8 cellular contexts compared by ENCODE assay signal in genomic region chr4:153573881-153574807, GRCh38.
DNase-seq lines count a peak whose midpoint lies in the region; ATAC-seq and TF ChIP-seq lines count a peak whose summit lies in the region.

No MANE protein-coding gene starts in this region.

- no peak overlapping the region for H3K4me3 Mint-ChIP-seq in activated T-helper 2 cell treated with anti-CD3 and anti-CD28 coated beads, Interferon-gamma antibody, Interleukin-2, Interleukin-4, amounts not matched to agents 10 μg/mL and 5 μg/mL and 100 μg/mL, durations not matched to agents 14 hours and 24 hours and 36 hours (ENCODE audit: low read depth)

- DNase-seq in NCI-H2227 (lab: John Stamatoyannopoulos, UW; ENCODE audit: unreplicated experiment) (peak; percentile 26), NCI-H2227 treated with DMSO at 0.1 percent for 48 hours (lab: John Stamatoyannopoulos, UW) (no peak), OCI-LY7 (ENCODE audit: low spot score) (peak; percentile 83), foreskin melanocyte (peak; percentile 81), psoas muscle (peak; percentile 37 to 74), iPS-NIHi11 (ENCODE audit: low spot score) (no peak)
- peak; percentile 55 for DNase-seq in activated T-helper 2 cell treated with anti-CD3 and anti-CD28 coated beads, Interferon-gamma antibody, Interleukin-2, Interleukin-4, amounts not matched to agents 10 μg/mL and 5 μg/mL and 100 μg/mL, durations not matched to agents 14 hours and 24 hours and 36 hours (ENCODE audit: low spot score)

- intact Hi-C loops in OCI-LY7 (cut with micrococcal nuclease; ENCODE audit: unreplicated experiment) = loop anchor here (1.0 kb wide), 3 partner anchors 107 to 230 kb away; partner anchors contain the start of gene MND1
- intact Hi-C loops in activated T-helper 2 cell treated with anti-CD3 and anti-CD28 coated beads, Interferon-gamma antibody, Interleukin-2, Interleukin-4, amounts not matched to agents 10 μg/mL and 5 μg/mL and 100 μg/mL, durations not matched to agents 14 hours and 24 hours and 36 hours (cut with micrococcal nuclease) = loop anchor here (1.0 to 10.0 kb wide), 8 partner anchors 52 to 431 kb away; partner anchors contain the start of genes MND1 and TMEM131L
- intact Hi-C loops in psoas muscle (cut with DNase I) = loop anchor here (1.0 to 10.0 kb wide), 3 partner anchors 139 to 229 kb away; partner anchors contain the start of gene MND1 (in 1 of the 2)

- no peaks in the 10 kb centered on the region for H3K27me3 Mint-ChIP-seq in activated T-helper 2 cell treated with anti-CD3 and anti-CD28 coated beads, Interferon-gamma antibody, Interleukin-2, Interleukin-4, amounts not matched to agents 10 μg/mL and 5 μg/mL and 100 μg/mL, durations not matched to agents 14 hours and 24 hours and 36 hours (ENCODE audit: low read depth)

- no peaks in the 10 kb centered on the region for H3K9me3 ChIP-seq in OCI-LY7 (ENCODE audit: low read length)
- H3K9me3 ChIP-seq in psoas muscle = no peaks in the 10 kb centered on the region

- H3K4me1 Mint-ChIP-seq in activated T-helper 2 cell treated with anti-CD3 and anti-CD28 coated beads, Interferon-gamma antibody, Interleukin-2, Interleukin-4, amounts not matched to agents 10 μg/mL and 5 μg/mL and 100 μg/mL, durations not matched to agents 14 hours and 24 hours and 36 hours (ENCODE audit: low read depth) = peaks cover 57% of the 10 kb centered on the region

- POLR2A ChIA-PET in OCI-LY7 (lab: Charles Lee) = interaction anchor here (0.6 to 1.7 kb wide), 23 partner anchors 8 to 1123 kb away, joined by 3 to 10 read pairs (median 4); partner anchors contain the start of genes MND1 and TMEM131L

- 36 to 63% (median 43%) methylated on average over 4 of the region's 4 CpGs for WGBS in psoas muscle, 3 donors

- H3K4me2 ChIP-seq in OCI-LY7 (ENCODE audit: low read length) = peak overlapping the region; percentile 77

- TSS peak; percentile 8 for BruUV-seq in OCI-LY7 (replicated peaks; lab: Mats Ljungman, UMichigan)

- H3K27ac ChIP-seq in OCI-LY7 (ENCODE audit: low read depth, low read length, poor library complexity, severe bottlenecking) (peak overlapping the region; percentile 85), psoas muscle (peak overlapping the region; percentile 92)

- H3K4me3 ChIP-seq in OCI-LY7 (ENCODE audit: low read depth, low read length, poor library complexity, severe bottlenecking) = peak overlapping the region; percentile 42
- H3K4me3 ChIP-seq in psoas muscle = no peak overlapping the region

- peak overlapping the region; percentile 20 for H3K27ac Mint-ChIP-seq in activated T-helper 2 cell treated with anti-CD3 and anti-CD28 coated beads, Interferon-gamma antibody, Interleukin-2, Interleukin-4, amounts not matched to agents 10 μg/mL and 5 μg/mL and 100 μg/mL, durations not matched to agents 14 hours and 24 hours and 36 hours

- 0 out of 2 replicates have a peak, but pooled peaks cover 4% of the 10 kb centered on the region for H4K20me1 ChIP-seq in OCI-LY7 (ENCODE audit: insufficient read depth, low read length)

- no peak overlapping the region for H2AFZ ChIP-seq in OCI-LY7 (ENCODE audit: low read length)

- peak; percentile 37 for ATAC-seq in HG02938 (IDR thresholded peaks at IDR 0.05; ENCODE audit: unreplicated experiment)
- peak; percentile 80 to 91 (median 88) for ATAC-seq in psoas muscle

- peaks cover 93% of the 10 kb centered on the region for H3K79me2 ChIP-seq in OCI-LY7 (ENCODE audit: insufficient read depth, low read depth, low read length)

- H3K9me2 ChIP-seq in OCI-LY7 (ENCODE audit: insufficient read depth, low read length) = no peaks in the 10 kb centered on the region

- H3K27me3 ChIP-seq in psoas muscle (ENCODE audit: insufficient read depth in 3 of 3, low read length in 2 of 3) = no peaks in the 10 kb centered on the region

- CTCF ChIA-PET in OCI-LY7 (lab: Charles Lee; ENCODE audit: unreplicated experiment) = interaction anchor here (0.6 to 1.8 kb wide), 12 partner anchors 10 to 232 kb away, joined by 3 to 6 read pairs (median 4); no protein-coding TSS in a partner anchor

- TF ChIP-seq CTCF in OCI-LY7 (conservative IDR thresholded peaks at IDR 0.05; ENCODE audit: low read length) = peak; percentile 85
- peak; percentile 76 for TF ChIP-seq CTCF in psoas muscle (IDR thresholded peaks at IDR 0.05)

- peaks cover 96% of the 10 kb centered on the region for H3K36me3 ChIP-seq in OCI-LY7 (ENCODE audit: insufficient read depth, low read length)
- no peaks in the 10 kb centered on the region for H3K36me3 ChIP-seq in psoas muscle (ENCODE audit: insufficient read depth in 1 of 2, low read depth in 1 of 2)

- H3K9me3 Mint-ChIP-seq in activated T-helper 2 cell treated with anti-CD3 and anti-CD28 coated beads, Interferon-gamma antibody, Interleukin-2, Interleukin-4, amounts not matched to agents 10 μg/mL and 5 μg/mL and 100 μg/mL, durations not matched to agents 14 hours and 24 hours and 36 hours = no peaks in the 10 kb centered on the region

- H3K36me3 Mint-ChIP-seq in activated T-helper 2 cell treated with anti-CD3 and anti-CD28 coated beads, Interferon-gamma antibody, Interleukin-2, Interleukin-4, amounts not matched to agents 10 μg/mL and 5 μg/mL and 100 μg/mL, durations not matched to agents 14 hours and 24 hours and 36 hours (ENCODE audit: low read depth) = peaks cover 26% of the 10 kb centered on the region

- H3K4me1 ChIP-seq in OCI-LY7 (ENCODE audit: insufficient read depth, low read length, poor library complexity, severe bottlenecking) (peaks cover 92% of the 10 kb centered on the region), psoas muscle (peaks cover 33% of the 10 kb centered on the region)

Comparison
In these comparisons a context has a peak if more than half of its experiments do, and no peak if none do; other contexts are left out.
1. DNase-seq: peak in NCI-H2227 (single experiment), OCI-LY7 (single experiment), activated T-helper 2 cell treated with anti-CD3 and anti-CD28 coated beads, Interferon-gamma antibody, Interleukin-2, Interleukin-4, amounts not matched to agents 10 μg/mL and 5 μg/mL and 100 μg/mL, durations not matched to agents 14 hours and 24 hours and 36 hours (single experiment), foreskin melanocyte (single experiment) and psoas muscle (2 of 2); none in NCI-H2227 treated with DMSO at 0.1 percent for 48 hours (single experiment) and iPS-NIHi11 (single experiment).